8 cellular contexts compared by ENCODE assay signal in the genomic region with DNA sequence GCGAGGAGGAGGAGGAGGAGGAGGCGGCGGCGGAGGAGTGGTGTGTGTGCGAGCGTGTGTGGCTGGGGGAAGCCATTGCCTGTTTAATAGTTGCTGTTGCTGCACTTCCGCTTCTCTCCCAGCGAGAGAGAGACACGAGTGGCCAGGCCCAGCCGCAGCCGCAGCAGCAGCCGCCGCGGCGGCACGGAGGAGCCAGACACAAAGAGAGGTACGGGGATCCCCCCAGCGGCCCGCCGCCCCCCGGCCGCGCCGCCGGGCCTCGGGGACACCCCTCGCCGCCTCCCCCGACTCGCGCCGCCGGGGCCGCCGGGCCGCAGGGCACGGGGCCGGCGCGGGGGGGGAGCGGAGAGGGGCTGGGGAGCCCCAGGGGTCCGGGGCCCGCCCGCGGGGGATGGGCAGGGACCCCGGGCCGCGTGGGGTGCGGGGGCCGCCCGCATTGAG. TPM values are rescaled to one million over a fixed set of nuclear protein-coding genes. Genes with fewer than 3 reads are reported as not detected.
DNase-seq lines count a peak whose midpoint lies in the region; ATAC-seq and TF ChIP-seq lines count a peak whose summit lies in the region.

A gene (plus strand): TSS at position 75 of the 441 bp plus-strand sequence. CDS start 1,315 bp downstream, outside the sequence.

- peak within 1 kb of the TSS; percentile 96 for H3K27ac Mint-ChIP-seq in activated T-helper 1 cell treated with anti-CD3 and anti-CD28 coated beads, Interleukin-12 subunit alpha, Interleukin-12 subunit beta, Interleukin-2, Interleukin-4 antibody, amounts not matched to agents 30 ng/mL and 10 ng/mL and 1 ng/mL, durations not matched to agents 14 hours and 24 hours and 36 hours
- H3K27ac Mint-ChIP-seq in naive thymus-derived CD4-positive, alpha-beta T cell = peak within 1 kb of the TSS; percentile 91 to 98 (median 95)

- WGBS in stomach, 5 donors = 0 to 2% (median 1%) methylated on average over 7 to 51 of the region's 51 CpGs

- peak within 1 kb of the TSS; percentile 95 for H3K4me3 Mint-ChIP-seq in activated T-helper 1 cell treated with anti-CD3 and anti-CD28 coated beads, Interleukin-12 subunit alpha, Interleukin-12 subunit beta, Interleukin-2, Interleukin-4 antibody, amounts not matched to agents 30 ng/mL and 10 ng/mL and 1 ng/mL, durations not matched to agents 14 hours and 24 hours and 36 hours
- peak within 1 kb of the TSS; percentile 89 to 100 (median 94) for H3K4me3 Mint-ChIP-seq in naive thymus-derived CD4-positive, alpha-beta T cell

- peak within 1 kb of the TSS; percentile 94 for H3K9ac ChIP-seq in BLaER1

- H3K9me3 ChIP-seq in BLaER1 (no peaks in the 10 kb centered on the region), Peyer's patch (no peaks in the 10 kb centered on the region), stomach (no peaks in the 10 kb centered on the region)
- no peaks in the 10 kb centered on the region for H3K9me3 ChIP-seq in naive thymus-derived CD4-positive, alpha-beta T cell (ENCODE audit: control insufficient read depth in 2 of 3, low read length in 3 of 3)

- no peak for TF ChIP-seq CTCF in Peyer's patch (IDR thresholded peaks at IDR 0.05)
- TF ChIP-seq CTCF in stomach (IDR thresholded peaks at IDR 0.05) = no peak

- no peaks in the 10 kb centered on the region for H3K27me3 ChIP-seq in BLaER1
- H3K27me3 ChIP-seq in Peyer's patch = no peaks in the 10 kb centered on the region
- H3K27me3 ChIP-seq in naive thymus-derived CD4-positive, alpha-beta T cell (ENCODE audit: control insufficient read depth in 2 of 2, insufficient read depth in 2 of 2, low read length in 2 of 2) = no peaks in the 10 kb centered on the region
- no peaks in the 10 kb centered on the region for H3K27me3 ChIP-seq in stomach

- no peaks in the 10 kb centered on the region for H3K9me3 Mint-ChIP-seq in activated T-helper 1 cell treated with anti-CD3 and anti-CD28 coated beads, Interleukin-12 subunit alpha, Interleukin-12 subunit beta, Interleukin-2, Interleukin-4 antibody, amounts not matched to agents 30 ng/mL and 10 ng/mL and 1 ng/mL, durations not matched to agents 14 hours and 24 hours and 36 hours
- H3K9me3 Mint-ChIP-seq in naive thymus-derived CD4-positive, alpha-beta T cell = peaks cover 0 to 2% (median 0%) of the 10 kb centered on the region in 11 donors

- H3K27me3 Mint-ChIP-seq in activated T-helper 1 cell treated with anti-CD3 and anti-CD28 coated beads, Interleukin-12 subunit alpha, Interleukin-12 subunit beta, Interleukin-2, Interleukin-4 antibody, amounts not matched to agents 30 ng/mL and 10 ng/mL and 1 ng/mL, durations not matched to agents 14 hours and 24 hours and 36 hours (ENCODE audit: insufficient read depth) = peaks cover 32% of the 10 kb centered on the region
- H3K27me3 Mint-ChIP-seq in naive thymus-derived CD4-positive, alpha-beta T cell = peaks cover 0 to 31% (median 0%) of the 10 kb centered on the region in 5 donors

- H4K20me1 ChIP-seq in BLaER1 = peaks cover 38% of the 10 kb centered on the region

- H3K27ac ChIP-seq in BLaER1 = peak within 1 kb of the TSS; percentile 96
- peak within 1 kb of the TSS; percentile 82 to 88 (median 85) for H3K27ac ChIP-seq in Peyer's patch
- H3K27ac ChIP-seq in naive thymus-derived CD4-positive, alpha-beta T cell (ENCODE audit: low read depth, low read length) = peak within 1 kb of the TSS; percentile 77
- H3K27ac ChIP-seq in stomach = peak within 1 kb of the TSS; percentile 80 to 94 (median 88)

- H3K36me3 Mint-ChIP-seq in activated T-helper 1 cell treated with anti-CD3 and anti-CD28 coated beads, Interleukin-12 subunit alpha, Interleukin-12 subunit beta, Interleukin-2, Interleukin-4 antibody, amounts not matched to agents 30 ng/mL and 10 ng/mL and 1 ng/mL, durations not matched to agents 14 hours and 24 hours and 36 hours (ENCODE audit: low read depth) = peaks cover 30% of the 10 kb centered on the region
- peaks cover 0 to 19% (median 0%) of the 10 kb centered on the region in 5 donors for H3K36me3 Mint-ChIP-seq in naive thymus-derived CD4-positive, alpha-beta T cell

- no peak for TF ChIP-seq EP300 in stomach (IDR thresholded peaks at IDR 0.05)

- peak within 1 kb of the TSS; percentile 81 for H3K4me3 ChIP-seq in BLaER1
- H3K4me3 ChIP-seq in Peyer's patch = peak within 1 kb of the TSS; percentile 92 to 99 (median 95)
- H3K4me3 ChIP-seq in naive thymus-derived CD4-positive, alpha-beta T cell (ENCODE audit: low read length) = peak within 1 kb of the TSS; percentile 57
- H3K4me3 ChIP-seq in stomach = peak within 1 kb of the TSS; percentile 71 to 95 (median 88)

- H3K4me1 Mint-ChIP-seq in activated T-helper 1 cell treated with anti-CD3 and anti-CD28 coated beads, Interleukin-12 subunit alpha, Interleukin-12 subunit beta, Interleukin-2, Interleukin-4 antibody, amounts not matched to agents 30 ng/mL and 10 ng/mL and 1 ng/mL, durations not matched to agents 14 hours and 24 hours and 36 hours (ENCODE audit: low read depth) = peaks cover 49% of the 10 kb centered on the region
- H3K4me1 Mint-ChIP-seq in naive thymus-derived CD4-positive, alpha-beta T cell = peaks cover 28 to 48% (median 44%) of the 10 kb centered on the region in 7 donors

- intact Hi-C loops in activated T-helper 1 cell treated with anti-CD3 and anti-CD28 coated beads, Interleukin-12 subunit alpha, Interleukin-12 subunit beta, Interleukin-2, Interleukin-4 antibody, amounts not matched to agents 30 ng/mL and 10 ng/mL and 1 ng/mL, durations not matched to agents 14 hours and 24 hours and 36 hours (cut with micrococcal nuclease) = loop anchor here (1.0 to 10.0 kb wide), 5 partner anchors 65 to 1241 kb away; no protein-coding TSS in a partner anchor
- intact Hi-C loops in naive thymus-derived CD4-positive, alpha-beta T cell (cut with micrococcal nuclease) = loop anchor here (1.0 to 5.0 kb wide), 7 partner anchors 111 to 1986 kb away; a partner anchor contains a TSS
- intact Hi-C loops in stomach (cut with DNase I; ENCODE audit: low total_unique reads) = no loop called here

- peak within 1 kb of the TSS; percentile 93 for H3K4me2 ChIP-seq in BLaER1

- H3K36me3 ChIP-seq in BLaER1 (no peaks in the 10 kb centered on the region; the same call in 1 of the 2 replicates), Peyer's patch (no peaks in the 10 kb centered on the region), stomach (no peaks in the 10 kb centered on the region)
- peaks cover 0 to 3% (median 0%) of the 10 kb centered on the region in 3 experiments for H3K36me3 ChIP-seq in naive thymus-derived CD4-positive, alpha-beta T cell (ENCODE audit: control insufficient read depth in 2 of 3, insufficient read depth in 3 of 3, low read length in 3 of 3)

- TF ChIP-seq POLR2A in Peyer's patch (IDR thresholded peaks at IDR 0.05) (peak in 1 of 2 donors; percentile 14), stomach (IDR thresholded peaks at IDR 0.05) (no peak)

- peak; percentile 62 for ATAC-seq in GM19025 (IDR thresholded peaks at IDR 0.05; ENCODE audit: low read depth, unreplicated experiment)
- peak; percentile 75 for ATAC-seq in HG03280 (IDR thresholded peaks at IDR 0.05; ENCODE audit: unreplicated experiment)
- peak; percentile 91 for ATAC-seq in naive thymus-derived CD4-positive, alpha-beta T cell

- POLR2A ChIA-PET in naive thymus-derived CD4-positive, alpha-beta T cell (lab: Charles Lee) = no interaction called here

- DNase-seq in Peyer's patch = peak; percentile 76 to 90 (median 78)
- DNase-seq in activated T-helper 1 cell treated with anti-CD3 and anti-CD28 coated beads, Interleukin-12 subunit alpha, Interleukin-12 subunit beta, Interleukin-2, Interleukin-4 antibody, amounts not matched to agents 30 ng/mL and 10 ng/mL and 1 ng/mL, durations not matched to agents 14 hours and 24 hours and 36 hours (ENCODE audit: low spot score) = peak; percentile 53
- DNase-seq in fibroblast of gingiva (ENCODE audit: low read depth) = peak; percentile 77
- peak; percentile 56 to 82 (median 73) for DNase-seq in naive thymus-derived CD4-positive, alpha-beta T cell
- DNase-seq in stomach = peak; percentile 73

- CTCF ChIA-PET in naive thymus-derived CD4-positive, alpha-beta T cell (lab: Charles Lee) = no interaction called here

- H3K4me1 ChIP-seq in BLaER1 = peaks cover 35% of the 10 kb centered on the region
- peaks cover 0 to 38% (median 1%) of the 10 kb centered on the region in 4 donors for H3K4me1 ChIP-seq in Peyer's patch
- H3K4me1 ChIP-seq in naive thymus-derived CD4-positive, alpha-beta T cell (ENCODE audit: control insufficient read depth in 2 of 2, insufficient read depth in 2 of 2, low read length in 2 of 2) = peaks cover 20 to 21% of the 10 kb centered on the region in 2 donors
- peaks cover 13 to 43% (median 40%) of the 10 kb centered on the region in 4 donors for H3K4me1 ChIP-seq in stomach

RNA-seq across cellular contexts. Expression of the gene that starts here (rescaled TPM):
- total RNA-seq in Peyer's patch (10 to 100 TPM; 26.1 to 58.6 (median 43.0) TPM), stomach (100 to 1,000 TPM in 2 of 5 donors, 10 to 100 TPM in 2, 1 to 10 TPM in 1; 3.2 to 226 (median 76.4) TPM)
- total RNA-seq in activated T-helper 1 cell treated with anti-CD3 and anti-CD28 coated beads, Interleukin-12 subunit alpha, Interleukin-12 subunit beta, Interleukin-2, Interleukin-4 antibody, amounts not matched to agents 30 ng/mL and 10 ng/mL and 1 ng/mL, durations not matched to agents 14 hours and 24 hours and 36 hours = 78.8 and 87.0 TPM in 2 replicates
- 10 to 100 TPM; 59.0 to 80.0 (median 69.2) TPM for total RNA-seq in naive thymus-derived CD4-positive, alpha-beta T cell
- 10 to 100 TPM in 1 of 2 donors, 1 to 10 TPM in 1; 5.2 to 22.1 TPM for polyA plus RNA-seq in naive thymus-derived CD4-positive, alpha-beta T cell
- 100 to 1,000 TPM in 1 of 3 donors, 10 to 100 TPM in 2; 73.9 to 105 (median 79.7) TPM for polyA plus RNA-seq in stomach

Comparison
In these comparisons a context has a peak if more than half of its experiments do, and no peak if none do; other contexts are left out.
1. Peak in every context shown above with its lines: DNase-seq, ATAC-seq, H3K4me3 ChIP-seq and H3K27ac ChIP-seq.